9 cellular contexts compared by ENCODE assay signal in the genomic region with DNA sequence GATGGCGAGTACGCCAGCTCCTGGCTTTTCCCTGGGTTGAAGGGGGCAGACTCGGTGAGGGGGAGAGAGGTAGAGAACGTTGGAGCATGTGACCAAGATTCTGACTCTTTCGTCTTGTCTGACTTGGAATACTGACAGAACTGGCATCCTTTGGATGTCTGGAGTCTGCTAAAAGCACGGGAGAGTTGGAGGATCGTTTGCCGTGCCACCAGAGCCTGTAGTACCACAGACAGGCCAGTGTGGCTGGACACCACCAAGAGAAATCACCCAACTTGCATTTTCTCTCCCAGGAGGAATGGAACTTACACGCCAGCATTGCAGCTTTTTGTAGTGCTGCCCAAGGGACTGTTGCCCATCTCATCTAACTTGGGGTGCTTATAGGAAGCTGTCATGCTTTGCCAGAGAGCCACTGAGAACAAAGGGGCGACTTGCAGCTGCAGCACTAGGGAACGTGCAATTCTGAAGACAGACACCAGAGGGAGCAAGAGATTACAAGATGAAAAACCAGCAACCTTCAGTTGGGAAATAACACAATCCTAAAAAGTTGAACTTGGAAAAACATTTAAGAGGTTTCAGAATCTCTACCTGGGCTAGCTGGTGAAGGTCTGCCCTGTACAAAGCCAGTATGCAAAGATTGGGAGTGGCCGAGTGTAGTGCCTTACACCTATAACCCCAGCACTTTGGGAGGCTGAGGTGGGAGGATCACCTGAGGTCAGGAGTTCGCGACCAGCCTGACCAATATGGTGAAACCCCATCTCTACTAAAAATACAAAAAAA. TPM values are rescaled to one million over a fixed set of nuclear protein-coding genes. Genes with fewer than 3 reads are reported as not detected.
DNase-seq lines count a peak whose midpoint lies in the region; ATAC-seq, FAIRE-seq and TF ChIP-seq lines count a peak whose summit lies in the region.
"Had no signal": no experiment of that assay in that cellular context is flagged by ENCODE, and none has a peak within 500 bp of the region (broad histone marks: within the 10 kb centered on the region; RNA-seq: fewer than 3 reads in every experiment).

No MANE protein-coding gene starts in this region.

- no peak overlapping the region for H3K4me3 ChIP-seq in breast epithelium
- H3K4me3 ChIP-seq in keratinocyte (ENCODE audit: control insufficient read depth in 2 of 3, extremely low read depth in 1 of 3, insufficient read depth in 2 of 3, low read depth in 1 of 3, low read length in 3 of 3): no peak overlapping the region
- H3K4me3 ChIP-seq: skin epidermis had no signal

- no peaks in the 10 kb centered on the region for H4K20me1 ChIP-seq in keratinocyte (ENCODE audit: control insufficient read depth, extremely low read depth, insufficient read depth, low read length)

- no peaks in the 10 kb centered on the region for H3K36me3 ChIP-seq in breast epithelium
- peaks cover 3 to 22% of the 10 kb centered on the region in 2 experiments for H3K36me3 ChIP-seq in keratinocyte (ENCODE audit: control insufficient read depth in 2 of 2, extremely low read depth in 1 of 2, insufficient read depth in 2 of 2, low read length in 2 of 2)

- no peak for ATAC-seq in HG02588 (IDR thresholded peaks at IDR 0.05; ENCODE audit: unreplicated experiment)

- DNase-seq in activated gamma-delta T cell treated with Interleukin-2 at 50 U/mL for 16 hours (peak; percentile 62), activated gamma-delta T cell (lab: John Stamatoyannopoulos, UW) (no peak), NCI-H2029 treated with DMSO at 0.1 percent for 48 hours (lab: John Stamatoyannopoulos, UW) (peak; percentile 31), UCSD-AML1 (lab: John Stamatoyannopoulos, UW; ENCODE audit: unreplicated experiment) (peak; percentile 24), breast epithelium (ENCODE audit: low spot score in 2 of 2) (no peak), keratinocyte (ENCODE audit: low read depth, low spot score) (no peak)
- DNase-seq in stimulated activated CD4-positive, alpha-beta T cell treated with anti-CD3 and anti-CD28 coated beads, Interleukin-2, amount 100 ng/mL, for 24 hours: peak; percentile 40 to 73

- H3K9me1 ChIP-seq in keratinocyte (ENCODE audit: control insufficient read depth, extremely low read depth, insufficient read depth, low read length): no peaks in the 10 kb centered on the region

- H2AFZ ChIP-seq in keratinocyte (ENCODE audit: control insufficient read depth, low read length): no peak overlapping the region

- no peaks in the 10 kb centered on the region for H3K79me2 ChIP-seq in keratinocyte (ENCODE audit: control insufficient read depth, insufficient read depth, low read length)

- H3K9ac ChIP-seq in keratinocyte (ENCODE audit: control insufficient read depth, extremely low read depth, insufficient read depth, low read length): no peak overlapping the region

- H3K27me3 ChIP-seq in breast epithelium (no peaks in the 10 kb centered on the region), keratinocyte (ENCODE audit: control insufficient read depth, extremely low read depth, insufficient read depth, low read length) (no peaks in the 10 kb centered on the region)

- dilution Hi-C loops in keratinocyte (cut with MboI; ENCODE audit: extremely low pct_ligation_motif_present, low sequenced_read_pairs): loop anchor here (25.0 kb wide), 1 partner anchor 185 kb away; no protein-coding TSS in a partner anchor

- H3K4me1 ChIP-seq in breast epithelium (no peaks in the 10 kb centered on the region), keratinocyte (ENCODE audit: control insufficient read depth, extremely low read depth, insufficient read depth, low read length) (no peaks in the 10 kb centered on the region)

- FAIRE-seq in keratinocyte (lab: Jason Lieb, UNC): peak; percentile 89

- no peak overlapping the region for H3K4me2 ChIP-seq in keratinocyte (ENCODE audit: control insufficient read depth, extremely low read depth, insufficient read depth, low read depth, low read length)

- H3K9me3 ChIP-seq in breast epithelium: no peaks in the 10 kb centered on the region
- no peaks in the 10 kb centered on the region for H3K9me3 ChIP-seq in keratinocyte (ENCODE audit: control insufficient read depth, low read depth, low read length)

- intact Hi-C loops in breast epithelium (cut with DNase I; ENCODE audit: low total_unique reads): loop anchor here (1.0 kb wide), 1 partner anchor 206 kb away; no protein-coding TSS in a partner anchor

- H3K27ac ChIP-seq in breast epithelium (no peak overlapping the region), keratinocyte (ENCODE audit: control insufficient read depth, insufficient read depth, low read length) (no peak overlapping the region)
- H3K27ac ChIP-seq: skin epidermis had no signal

- no peak for TF ChIP-seq POLR2A in breast epithelium (IDR thresholded peaks at IDR 0.05)

- peak; percentile 76 to 91 (median 84) for TF ChIP-seq CTCF in breast epithelium (IDR thresholded peaks at IDR 0.05)
- peak; percentile 76 to 93 (median 79) for TF ChIP-seq CTCF in keratinocyte (optimal IDR thresholded peaks at IDR 0.05 in 1 of 3, IDR thresholded peaks at IDR 0.05 in 1 of 3, conservative IDR thresholded peaks at IDR 0.05 in 1 of 3; ENCODE audit: extremely low read depth in 1 of 3, insufficient read depth in 2 of 3, low read length in 3 of 3)

RNA-seq across cellular contexts. Expression of gene PSMG2, which starts 24.1 kb away (rescaled TPM):
- 100 to 1,000 TPM in 1 of 3 donors, 10 to 100 TPM in 2; 78.7 to 102 (median 83.4) TPM for total RNA-seq in breast epithelium
- 40.0 to 69.3 TPM (median 50.7 TPM) in 3 replicates for polyA plus RNA-seq in keratinocyte
- polyA plus RNA-seq in keratinocyte (2011; ENCODE audit: low read depth): 4.0 TPM
- polyA plus RNA-seq in keratinocyte (2011; cell fraction: cytosol; rRNA removed): 43.4 and 74.3 TPM in 2 replicates
- polyA plus RNA-seq in keratinocyte (2011; cell fraction: nucleus; rRNA removed): 29.5 and 36.2 TPM in 2 replicates
- 54.3 and 56.5 TPM in 2 replicates for polyA plus RNA-seq in keratinocyte (2012; ENCODE audit: low replicate concordance)
- 25.7 to 41.6 TPM (median 29.7 TPM) in 3 replicates for polyA minus RNA-seq in keratinocyte
- polyA minus RNA-seq in keratinocyte (2011; cell fraction: cytosol; rRNA and poly(A)+ RNA removed): 34.1 TPM
- 6.5 and 11.8 TPM in 2 replicates for polyA minus RNA-seq in keratinocyte (2011; cell fraction: nucleus; rRNA and poly(A)+ RNA removed)

RNA-seq across cellular contexts. Expression of gene CEP76, which starts 24.4 kb away (rescaled TPM):
- total RNA-seq in breast epithelium: 10 to 100 TPM in 1 of 3 donors, 1 to 10 TPM in 2; 7.4 to 11.7 (median 9.5) TPM
- polyA plus RNA-seq in keratinocyte: 7.5 to 10.7 TPM (median 8.3 TPM) in 3 replicates
- polyA plus RNA-seq in keratinocyte (2011; ENCODE audit: low read depth): 12.5 TPM
- 5.2 and 9.9 TPM in 2 replicates for polyA plus RNA-seq in keratinocyte (2011; cell fraction: cytosol; rRNA removed)
- polyA plus RNA-seq in keratinocyte (2011; cell fraction: nucleus; rRNA removed): 10.3 and 12.0 TPM in 2 replicates
- 5.0 and 9.5 TPM in 2 replicates for polyA plus RNA-seq in keratinocyte (2012; ENCODE audit: low replicate concordance)
- polyA minus RNA-seq in keratinocyte: 9.1 to 11.2 TPM (median 11.2 TPM) in 3 replicates
- polyA minus RNA-seq in keratinocyte (2011; cell fraction: cytosol; rRNA and poly(A)+ RNA removed): 7.1 TPM
- polyA minus RNA-seq in keratinocyte (2011; cell fraction: nucleus; rRNA and poly(A)+ RNA removed): 5.0 and 13.7 TPM in 2 replicates

Comparison
In these comparisons a context has a peak if more than half of its experiments do, and no peak if none do; other contexts are left out.
1. DNase-seq: peak in activated gamma-delta T cell treated with Interleukin-2 at 50 U/mL for 16 hours (single experiment), NCI-H2029 treated with DMSO at 0.1 percent for 48 hours (single experiment), UCSD-AML1 (single experiment) and stimulated activated CD4-positive, alpha-beta T cell treated with anti-CD3 and anti-CD28 coated beads, Interleukin-2, amount 100 ng/mL, for 24 hours (2 of 2); none in activated gamma-delta T cell (single experiment), breast epithelium (0 of 2) and keratinocyte (single experiment).